In genomic region chr6:142207265-142207877, GRCh38 we compare ENCODE assay signal across 8 cellular contexts.
A peak's percentile ranks its signal among the peaks of the same experiment; 100 is the strongest.
DNase-seq lines count a peak whose midpoint lies in the region; ATAC-seq and TF ChIP-seq lines count a peak whose summit lies in the region.

No MANE protein-coding gene starts in this region.

- H3K4me1 Mint-ChIP-seq in activated T-helper 17 cell treated with anti-CD3 and anti-CD28 coated beads, Interleukin-2, amount 50 U/mL, for 72 hours = peaks cover 7% of the 10 kb centered on the region
- no peaks in the 10 kb centered on the region for H3K4me1 Mint-ChIP-seq in glutamatergic neuron (ENCODE audit: low read depth, unreplicated experiment)

- H3K9me3 ChIP-seq in OCI-LY1 (ENCODE audit: low read length) (peaks cover 9% of the 10 kb centered on the region; the same call in 1 of the 2 replicates), sigmoid colon (no peaks in the 10 kb centered on the region)

- TF ChIP-seq EP300 in sigmoid colon (IDR thresholded peaks at IDR 0.05) = no peak

- H3K27me3 ChIP-seq in OCI-LY1 (ENCODE audit: insufficient read depth, low read length) (no peaks in the 10 kb centered on the region), sigmoid colon (no peaks in the 10 kb centered on the region)

- ATAC-seq in HG02884 (IDR thresholded peaks at IDR 0.05; ENCODE audit: unreplicated experiment) (peak; percentile 75), GM18870 (IDR thresholded peaks at IDR 0.05; ENCODE audit: unreplicated experiment) (no peak)
- peak; percentile 47 for ATAC-seq in activated T-helper 17 cell treated with anti-CD3 and anti-CD28 coated beads, Interleukin-2, amount 50 U/mL, for 72 hours (replicated peaks)

- H3K79me2 ChIP-seq in OCI-LY1 (ENCODE audit: insufficient read depth, low read length) = no peaks in the 10 kb centered on the region

- H3K4me2 ChIP-seq in OCI-LY1 (ENCODE audit: low read length) = no peak overlapping the region

- no peak overlapping the region for H2AFZ ChIP-seq in OCI-LY1 (ENCODE audit: low read length)

- H3K4me3 Mint-ChIP-seq in activated T-helper 17 cell treated with anti-CD3 and anti-CD28 coated beads, Interleukin-2, amount 50 U/mL, for 72 hours = no peak overlapping the region
- no peak overlapping the region for H3K4me3 Mint-ChIP-seq in glutamatergic neuron (ENCODE audit: unreplicated experiment)

- TF ChIP-seq POLR2A in sigmoid colon (IDR thresholded peaks at IDR 0.05) = no peak

- 74 to 80% methylated on average over 4 of the region's 4 CpGs for WGBS in sigmoid colon, 2 donors

- no peaks in the 10 kb centered on the region for H3K4me1 ChIP-seq in OCI-LY1 (ENCODE audit: insufficient read depth, low read length, severe bottlenecking)
- H3K4me1 ChIP-seq in sigmoid colon = no peaks in the 10 kb centered on the region

- intact Hi-C loops in sigmoid colon (cut with DNase I) = loop anchor here (2.0 kb wide), 1 partner anchor 61 kb away; the partner anchor contains the start of genes NMBR and VTA1

- H3K9me2 ChIP-seq in OCI-LY1 (ENCODE audit: low read depth, low read length) = no peaks in the 10 kb centered on the region

- H3K27ac ChIP-seq in OCI-LY1 (ENCODE audit: low read depth, low read length, poor library complexity, severe bottlenecking) (no peak overlapping the region), sigmoid colon (no peak overlapping the region)

- DNase-seq in NCI-H146 (lab: John Stamatoyannopoulos, UW) (peak; percentile 48), NCI-H146 treated with DMSO at 0.1 percent for 48 hours (lab: John Stamatoyannopoulos, UW; ENCODE audit: unreplicated experiment) (no peak), glutamatergic neuron (peak; percentile 63), sigmoid colon (no peak)

- no peak overlapping the region for H3K9ac ChIP-seq in OCI-LY1 (ENCODE audit: low read length)

- peak; percentile 87 for TF ChIP-seq CTCF in OCI-LY1 (IDR thresholded peaks at IDR 0.05; ENCODE audit: low read length)
- peak; percentile 88 for TF ChIP-seq CTCF in glutamatergic neuron (IDR thresholded peaks at IDR 0.05; ENCODE audit: partially characterized antibody, unreplicated experiment)
- TF ChIP-seq CTCF in sigmoid colon (IDR thresholded peaks at IDR 0.05) = peak in 3 of 4 experiments; percentile 55 to 68 (median 58)

- peaks cover 58% of the 10 kb centered on the region for H3K36me3 ChIP-seq in OCI-LY1 (ENCODE audit: insufficient read depth, low read length)
- H3K36me3 ChIP-seq in sigmoid colon = peaks cover 0 to 27% (median 2%) of the 10 kb centered on the region in 4 donors

- H3K36me3 Mint-ChIP-seq in activated T-helper 17 cell treated with anti-CD3 and anti-CD28 coated beads, Interleukin-2, amount 50 U/mL, for 72 hours (ENCODE audit: low read depth) = peaks cover 92% of the 10 kb centered on the region
- H3K36me3 Mint-ChIP-seq in glutamatergic neuron (ENCODE audit: unreplicated experiment) = peaks cover 8% of the 10 kb centered on the region

- H3F3A ChIP-seq in OCI-LY1 (ENCODE audit: insufficient read depth, low read length) = no peaks in the 10 kb centered on the region

- H3K9me3 Mint-ChIP-seq in activated T-helper 17 cell treated with anti-CD3 and anti-CD28 coated beads, Interleukin-2, amount 50 U/mL, for 72 hours = no peaks in the 10 kb centered on the region
- H3K9me3 Mint-ChIP-seq in glutamatergic neuron (ENCODE audit: unreplicated experiment) = peaks cover 2% of the 10 kb centered on the region

- no peaks in the 10 kb centered on the region for H4K20me1 ChIP-seq in OCI-LY1 (ENCODE audit: insufficient read depth, low read length)

- H3K4me3 ChIP-seq in OCI-LY1 (ENCODE audit: low read depth, low read length, poor library complexity, severe bottlenecking) = no peak overlapping the region
- no peak overlapping the region for H3K4me3 ChIP-seq in sigmoid colon

- no peak overlapping the region for H3K27ac Mint-ChIP-seq in activated T-helper 17 cell treated with anti-CD3 and anti-CD28 coated beads, Interleukin-2, amount 50 U/mL, for 72 hours
- peak overlapping the region; percentile 69 for H3K27ac Mint-ChIP-seq in glutamatergic neuron (ENCODE audit: unreplicated experiment)

- no peaks in the 10 kb centered on the region for H3K27me3 Mint-ChIP-seq in activated T-helper 17 cell treated with anti-CD3 and anti-CD28 coated beads, Interleukin-2, amount 50 U/mL, for 72 hours
- H3K27me3 Mint-ChIP-seq in glutamatergic neuron (ENCODE audit: unreplicated experiment) = no peaks in the 10 kb centered on the region

Comparison
In these comparisons a context has a peak if more than half of its experiments do, and no peak if none do; other contexts are left out.
1. DNase-seq: peak in NCI-H146 (single experiment) and glutamatergic neuron (single experiment); none in NCI-H146 treated with DMSO at 0.1 percent for 48 hours (single experiment) and sigmoid colon (single experiment).
2. Peak in every context shown above with its lines, with median percentiles within 50 percentile points of each other: CTCF ChIP-seq.